Comparison of ENCODE assay signal across 21 cellular contexts in the genomic region with DNA sequence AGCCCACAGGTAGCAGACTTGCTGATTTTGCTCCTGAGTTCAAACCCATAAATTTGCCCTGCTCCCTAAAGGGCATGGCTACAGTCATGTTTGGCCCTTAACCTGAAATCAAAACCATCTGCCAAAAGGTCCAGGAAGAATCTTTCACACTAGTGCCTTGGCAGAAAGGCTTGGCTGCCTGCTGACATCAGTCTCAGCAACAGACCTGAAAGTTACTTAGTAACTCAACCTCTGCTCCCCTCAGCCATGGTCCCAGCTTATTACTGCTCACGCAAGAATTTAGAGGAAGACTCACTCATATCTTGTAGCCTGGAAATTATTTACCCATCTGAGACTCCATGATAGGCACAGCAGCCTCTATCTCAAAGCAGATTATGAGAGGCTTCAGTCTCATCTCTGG.
DNase-seq lines count a peak whose midpoint lies in the region; ATAC-seq lines count a peak whose summit lies in the region.
"Had no signal": no experiment of that assay in that cellular context is flagged by ENCODE, and none has a peak within 500 bp of the region (broad histone marks: within the 10 kb centered on the region; RNA-seq: fewer than 3 reads in every experiment).

No MANE protein-coding gene starts in this region.

- H3K79me1 ChIP-seq in trophoblast cell (ENCODE audit: low read length) = no peaks in the 10 kb centered on the region

- H2AK5ac ChIP-seq in trophoblast cell (ENCODE audit: low read length) = no peak overlapping the region

- H4K8ac ChIP-seq in trophoblast cell (ENCODE audit: low read depth, low read length) = no peak overlapping the region

- H3K27me3 Mint-ChIP-seq in stimulated activated naive CD8-positive, alpha-beta T cell treated with anti-CD3 and anti-CD28 coated beads, Interleukin-15, amount 100 ng/mL, for 72 hours = no peaks in the 10 kb centered on the region
- H3K27me3 Mint-ChIP-seq: B cell, IgD-negative memory B cell had no signal

- no peak overlapping the region for H2BK5ac ChIP-seq in trophoblast cell (ENCODE audit: low read depth, low read length, poor library complexity)

- no peaks in the 10 kb centered on the region for H3K79me2 ChIP-seq in trophoblast cell (ENCODE audit: control insufficient read depth, insufficient read depth, low read length, poor library complexity)

- WGBS in trophoblast cell (ENCODE audit: extremely low coverage, insufficient coverage, insufficient read length) = no CpG with 5 or more reads among the region's 1 CpG

- H3K27ac ChIP-seq in trophoblast cell (ENCODE audit: low read depth, low read length) = no peak overlapping the region
- H3K27ac ChIP-seq: 22Rv1 had no signal

- H3K36me3 ChIP-seq in trophoblast cell (ENCODE audit: control insufficient read depth in 1 of 2, insufficient read depth in 2 of 2, low read length in 2 of 2) = no peaks in the 10 kb centered on the region

- no peaks in the 10 kb centered on the region for H3K4me1 ChIP-seq in trophoblast cell (ENCODE audit: control insufficient read depth in 1 of 2, insufficient read depth in 2 of 2, low read length in 2 of 2)

- no peak overlapping the region for H3K4me2 ChIP-seq in trophoblast cell (ENCODE audit: low read length)

- no peak overlapping the region for H3K4ac ChIP-seq in trophoblast cell (ENCODE audit: low read depth, low read length)

- no peak overlapping the region for H4K91ac ChIP-seq in trophoblast cell (ENCODE audit: low read depth, low read length)

- no peak overlapping the region for H3K23ac ChIP-seq in trophoblast cell (ENCODE audit: low read length)

- peak; percentile 19 for ATAC-seq in stimulated activated naive CD8-positive, alpha-beta T cell treated with anti-CD3 and anti-CD28 coated beads, Interleukin-15, Interleukin-2, amounts not matched to agents 100 U/mL and 50 U/mL, for 24 hours
- no peak for ATAC-seq in stimulated activated naive CD8-positive, alpha-beta T cell treated with anti-CD3 and anti-CD28 coated beads, Interleukin-15, amount 100 ng/mL, for 72 hours

- no peaks in the 10 kb centered on the region for H3K27me3 ChIP-seq in trophoblast cell (ENCODE audit: insufficient read depth, low read length)

- no peak overlapping the region for H3K27ac Mint-ChIP-seq in stimulated activated naive CD8-positive, alpha-beta T cell treated with anti-CD3 and anti-CD28 coated beads, Interleukin-15, amount 100 ng/mL, for 72 hours
- H3K27ac Mint-ChIP-seq: B cell, IgD-negative memory B cell had no signal

- H2BK120ac ChIP-seq in trophoblast cell (ENCODE audit: insufficient read depth, low read length, poor library complexity) = no peak overlapping the region

- H3K9me3 ChIP-seq in trophoblast cell (ENCODE audit: insufficient read depth, low read depth, low read length) = peaks cover 4% of the 10 kb centered on the region

- no peak overlapping the region for H3K9ac ChIP-seq in trophoblast cell (ENCODE audit: low read length)

- no peak overlapping the region for H4K12ac ChIP-seq in trophoblast cell (ENCODE audit: low read depth, low read length)

- H3K4me1 Mint-ChIP-seq in stimulated activated naive CD8-positive, alpha-beta T cell treated with anti-CD3 and anti-CD28 coated beads, Interleukin-15, amount 100 ng/mL, for 72 hours = no peaks in the 10 kb centered on the region
- H3K4me1 Mint-ChIP-seq: B cell, IgD-negative memory B cell had no signal

- no peak overlapping the region for H3K4me3 Mint-ChIP-seq in stimulated activated naive CD8-positive, alpha-beta T cell treated with anti-CD3 and anti-CD28 coated beads, Interleukin-15, amount 100 ng/mL, for 72 hours
- H3K4me3 Mint-ChIP-seq: B cell, IgD-negative memory B cell had no signal

- peaks cover 5 to 15% of the 10 kb centered on the region in 2 donors for H3K9me3 Mint-ChIP-seq in stimulated activated naive CD8-positive, alpha-beta T cell treated with anti-CD3 and anti-CD28 coated beads, Interleukin-15, amount 100 ng/mL, for 72 hours

- no peak for DNase-seq in stimulated activated naive CD8-positive, alpha-beta T cell treated with anti-CD3 and anti-CD28 coated beads, Interleukin-15, Interleukin-2, amounts not matched to agents 100 U/mL and 50 U/mL, for 24 hours
- no peak for DNase-seq in stimulated activated naive CD8-positive, alpha-beta T cell treated with anti-CD3 and anti-CD28 coated beads, Interleukin-15, amount 100 ng/mL, for 72 hours
- DNase-seq in fibroblast of gingiva (ENCODE audit: low read depth) (peak; percentile 1), kidney glomerular epithelial cell (lab: John Stamatoyannopoulos, UW) (peak; percentile 88), NCI-H345 (lab: John Stamatoyannopoulos, UW) (no peak), NCI-H82 (lab: John Stamatoyannopoulos, UW) (no peak), trophoblast cell (no peak), NAMALWA (ENCODE audit: low spot score) (no peak)
- DNase-seq: DMS 273 treated with DMSO at 0.1 percent for 48 hours, DND-41, HCEC 1CT, Karpas-422, NCI-H1092 treated with DMSO at 0.1 percent for 48 hours, NCI-H146, NCI-H2081, NCI-H2171 treated with DMSO at 0.1 percent for 48 hours, NCI-H748 treated with DMSO at 0.1 percent for 48 hours, Right ventricle myocardium superior had no signal

- H2BK12ac ChIP-seq in trophoblast cell (ENCODE audit: low read length) = no peak overlapping the region

- no peak overlapping the region for H3K4me3 ChIP-seq in trophoblast cell (ENCODE audit: low read depth, low read length)

- no peak overlapping the region for H3K14ac ChIP-seq in trophoblast cell (ENCODE audit: low read length)

- no peak overlapping the region for H3K18ac ChIP-seq in trophoblast cell (ENCODE audit: low read length)

- H2AFZ ChIP-seq in trophoblast cell (ENCODE audit: insufficient read depth, low read length, poor library complexity) = no peak overlapping the region

Comparison
In these comparisons a context has a peak if more than half of its experiments do, and no peak if none do; other contexts are left out.
1. DNase-seq: peak in fibroblast of gingiva (single experiment) and kidney glomerular epithelial cell (single experiment); none in stimulated activated naive CD8-positive, alpha-beta T cell treated with anti-CD3 and anti-CD28 coated beads, Interleukin-15, Interleukin-2, amounts not matched to agents 100 U/mL and 50 U/mL, for 24 hours (single experiment), stimulated activated naive CD8-positive, alpha-beta T cell treated with anti-CD3 and anti-CD28 coated beads, Interleukin-15, amount 100 ng/mL, for 72 hours (0 of 2), NCI-H345 (single experiment), NCI-H82 (single experiment), trophoblast cell (0 of 2) and NAMALWA (single experiment).